8 cellular contexts compared by ENCODE assay signal in genomic region chr4:173025131-173025530, GRCh38.
DNase-seq lines count a peak whose midpoint lies in the region; ATAC-seq, FAIRE-seq and TF ChIP-seq lines count a peak whose summit lies in the region.

No MANE protein-coding gene starts in this region.

- no peaks in the 10 kb centered on the region for H3K36me3 Mint-ChIP-seq in CD8-positive, alpha-beta T cell

- peak; percentile 51 for TF ChIP-seq CTCF in CD8-positive, alpha-beta T cell (IDR thresholded peaks at IDR 0.05)
- TF ChIP-seq CTCF in foreskin keratinocyte (conservative IDR thresholded peaks at IDR 0.05): peak; percentile 85

- FAIRE-seq in TTC549 (lab: Jason Lieb, UNC): peak; percentile 22

- no peak overlapping the region for H3K27ac ChIP-seq in CD8-positive, alpha-beta T cell (ENCODE audit: low read depth, low read length)
- H3K27ac ChIP-seq in foreskin keratinocyte: no peak overlapping the region
- no peak overlapping the region for H3K27ac ChIP-seq in effector memory CD4-positive, alpha-beta T cell (ENCODE audit: insufficient read depth, low read length, poor library complexity, severe bottlenecking)

- POLR2A ChIA-PET in CD8-positive, alpha-beta T cell (lab: Charles Lee): no interaction called here

- H3K4me1 Mint-ChIP-seq in CD8-positive, alpha-beta T cell (ENCODE audit: low read depth): peaks cover 4% of the 10 kb centered on the region

- intact Hi-C loops in CD8-positive, alpha-beta T cell (cut with DNase I, micrococcal nuclease): loop anchor here (1.0 to 5.0 kb wide), 3 partner anchors 232 to 392 kb away; no protein-coding TSS in a partner anchor

- no peak overlapping the region for H3K4me3 Mint-ChIP-seq in CD8-positive, alpha-beta T cell

- peaks cover 2% of the 10 kb centered on the region for H3K27me3 Mint-ChIP-seq in CD8-positive, alpha-beta T cell (ENCODE audit: low read depth)

- H3K27me3 ChIP-seq in CD8-positive, alpha-beta T cell (ENCODE audit: insufficient read depth, low read length): no peaks in the 10 kb centered on the region
- peaks cover 13% of the 10 kb centered on the region for H3K27me3 ChIP-seq in foreskin keratinocyte
- no peaks in the 10 kb centered on the region for H3K27me3 ChIP-seq in effector memory CD4-positive, alpha-beta T cell (replicated peaks; ENCODE audit: control insufficient read depth, insufficient read depth, low read length, poor library complexity, severe bottlenecking)

- H3K4me1 ChIP-seq in CD8-positive, alpha-beta T cell (ENCODE audit: insufficient read depth, low read length): no peaks in the 10 kb centered on the region
- H3K4me1 ChIP-seq in foreskin keratinocyte: no peaks in the 10 kb centered on the region
- no peaks in the 10 kb centered on the region for H3K4me1 ChIP-seq in effector memory CD4-positive, alpha-beta T cell (ENCODE audit: control insufficient read depth, insufficient read depth, low read length, poor library complexity, severe bottlenecking)

- CTCF ChIA-PET in CD8-positive, alpha-beta T cell (lab: Charles Lee): interaction anchor here (0.7 to 5.1 kb wide), 10 partner anchors 12 to 277 kb away, joined by 3 to 44 read pairs (median 3); no protein-coding TSS in a partner anchor

- H3K4me3 ChIP-seq in CD8-positive, alpha-beta T cell (ENCODE audit: low read depth, low read length): no peak overlapping the region
- H3K4me3 ChIP-seq in effector memory CD4-positive, alpha-beta T cell (ENCODE audit: insufficient read depth, low read depth, low read length, poor library complexity, severe bottlenecking): no peak overlapping the region

- no peaks in the 10 kb centered on the region for H3K9me3 ChIP-seq in CD8-positive, alpha-beta T cell (ENCODE audit: low read length)
- no peaks in the 10 kb centered on the region for H3K9me3 ChIP-seq in effector memory CD4-positive, alpha-beta T cell (ENCODE audit: control insufficient read depth, low read length)

- ATAC-seq in CD8-positive, alpha-beta T cell: peak; percentile 44
- ATAC-seq in GM18858 (IDR thresholded peaks at IDR 0.05; ENCODE audit: unreplicated experiment) (peak; percentile 73), HG02970 (IDR thresholded peaks at IDR 0.05; ENCODE audit: low FRiP score, unreplicated experiment) (peak; percentile 74), foreskin keratinocyte (peak; percentile 82)

- H3K36me3 ChIP-seq in CD8-positive, alpha-beta T cell (ENCODE audit: insufficient read depth, low read length): no peaks in the 10 kb centered on the region
- no peaks in the 10 kb centered on the region for H3K36me3 ChIP-seq in effector memory CD4-positive, alpha-beta T cell (ENCODE audit: control insufficient read depth, insufficient read depth, low read length)

- no peaks in the 10 kb centered on the region for H3K9me3 Mint-ChIP-seq in CD8-positive, alpha-beta T cell

- peak in 1 of 7 experiments; percentile 16 for DNase-seq in CD8-positive, alpha-beta T cell
- DNase-seq in NCI-H1694 (lab: John Stamatoyannopoulos, UW) (peak; percentile 65), foreskin keratinocyte (peak in 1 of 2 donors; percentile 61), nucleus accumbens (lab: John Stamatoyannopoulos, UW) (peak in 29 of 56 donors; percentile 2 to 64 (median 14))
- no peak for DNase-seq in effector memory CD4-positive, alpha-beta T cell

- H3K27ac Mint-ChIP-seq in CD8-positive, alpha-beta T cell: no peak overlapping the region

Comparison
In these comparisons a context has a peak if more than half of its experiments do, and no peak if none do; other contexts are left out.
1. DNase-seq: peak in NCI-H1694 (single experiment) and nucleus accumbens (29 of 56); none in effector memory CD4-positive, alpha-beta T cell (0 of 3).
2. Peak in every context shown above with its lines, with median percentiles within 50 percentile points of each other: ATAC-seq.